ENCODE assay signal across 17 cellular contexts in genomic region chr1:221247050-221247449, GRCh38.
A peak's percentile ranks its signal among the peaks of the same experiment; 100 is the strongest.
DNase-seq lines count a peak whose midpoint lies in the region; ATAC-seq and TF ChIP-seq lines count a peak whose summit lies in the region.
"Had no signal": no experiment of that assay in that cellular context is flagged by ENCODE, and none has a peak within 500 bp of the region (broad histone marks: within the 10 kb centered on the region; RNA-seq: fewer than 3 reads in every experiment).

No MANE protein-coding gene starts in this region.

- no peaks in the 10 kb centered on the region for H3K4me1 Mint-ChIP-seq in chondrocyte (ENCODE audit: low read depth)
- no peaks in the 10 kb centered on the region for H3K4me1 Mint-ChIP-seq in stimulated activated memory B cell treated with anti-CD40 and anti-IgM and Interleukin-4, amounts not matched to agents 10 μg/mL and 1 μg/mL and 100 μg/mL, for 72 hours
- H3K4me1 Mint-ChIP-seq: CD4-positive, alpha-beta memory T cell; CD4-positive, CD25-positive, alpha-beta regulatory T cell; CD8-positive, alpha-beta memory T cell had no signal

- H3K4me3 ChIP-seq in LNCaP clone FGC (ENCODE audit: low read depth, low read length), result no peak overlapping the region
- H3K4me3 ChIP-seq in sigmoid colon, result no peak overlapping the region
- H3K4me3 ChIP-seq: BLaER1 had no signal

- no peaks in the 10 kb centered on the region for H3K36me3 Mint-ChIP-seq in chondrocyte (ENCODE audit: low read depth)
- H3K36me3 Mint-ChIP-seq in stimulated activated memory B cell treated with anti-CD40 and anti-IgM and Interleukin-4, amounts not matched to agents 10 μg/mL and 1 μg/mL and 100 μg/mL, for 72 hours, result no peaks in the 10 kb centered on the region
- H3K36me3 Mint-ChIP-seq: CD14-positive monocyte; CD4-positive, alpha-beta memory T cell; CD4-positive, CD25-positive, alpha-beta regulatory T cell; CD8-positive, alpha-beta memory T cell had no signal

- H3K27me3 ChIP-seq in sigmoid colon, result no peaks in the 10 kb centered on the region
- H3K27me3 ChIP-seq: BE2C, BLaER1 had no signal

- H3K27ac ChIP-seq in VCaP (peak overlapping the region; percentile 36; the same call in 1 of the 2 replicates), sigmoid colon (no peak overlapping the region)
- H3K27ac ChIP-seq: BLaER1 had no signal

- DNase-seq in LNCaP clone FGC (ENCODE audit: low read depth), result peak; percentile 78
- DNase-seq in chondrocyte (ENCODE audit: low spot score), result no peak
- DNase-seq in sigmoid colon, result no peak
- DNase-seq: 8988T; ACHN; BE2C; C1 segment of cervical spinal cord; CD4-positive, alpha-beta memory T cell; CD4-positive, CD25-positive, alpha-beta regulatory T cell; CD8-positive, alpha-beta memory T cell; COR-L47; DMS79 treated with DMSO at 0.1 percent for 48 hours; GF-D8 had no signal

- no peak for TF ChIP-seq EP300 in sigmoid colon (IDR thresholded peaks at IDR 0.05)

- H3K36me3 ChIP-seq in sigmoid colon, result no peaks in the 10 kb centered on the region
- H3K36me3 ChIP-seq: BE2C, BLaER1 had no signal

- ATAC-seq in stimulated activated memory B cell treated with anti-CD40 and anti-IgM and Interleukin-4, amounts not matched to agents 10 μg/mL and 1 μg/mL and 100 μg/mL, for 72 hours, result no peak

- no peaks in the 10 kb centered on the region for H3K9me3 Mint-ChIP-seq in chondrocyte (ENCODE audit: low read depth)
- H3K9me3 Mint-ChIP-seq in stimulated activated memory B cell treated with anti-CD40 and anti-IgM and Interleukin-4, amounts not matched to agents 10 μg/mL and 1 μg/mL and 100 μg/mL, for 72 hours, result no peaks in the 10 kb centered on the region
- H3K9me3 Mint-ChIP-seq: CD8-positive, alpha-beta memory T cell had no signal

- TF ChIP-seq CTCF in LNCaP clone FGC (IDR thresholded peaks at IDR 0.05; ENCODE audit: control insufficient read depth, extremely low read depth, insufficient read depth) (no peak), VCaP (conservative IDR thresholded peaks at IDR 0.05) (no peak), chondrocyte (IDR thresholded peaks at IDR 0.05) (no peak), sigmoid colon (IDR thresholded peaks at IDR 0.05) (no peak)

- no peak overlapping the region for H3K27ac Mint-ChIP-seq in chondrocyte (ENCODE audit: unreplicated experiment)
- H3K27ac Mint-ChIP-seq in stimulated activated memory B cell treated with anti-CD40 and anti-IgM and Interleukin-4, amounts not matched to agents 10 μg/mL and 1 μg/mL and 100 μg/mL, for 72 hours, result no peak overlapping the region
- H3K27ac Mint-ChIP-seq: CD14-positive monocyte; CD4-positive, alpha-beta memory T cell; CD4-positive, CD25-positive, alpha-beta regulatory T cell; CD8-positive, alpha-beta memory T cell had no signal

- H3K4me3 Mint-ChIP-seq in chondrocyte (ENCODE audit: unreplicated experiment), result no peak overlapping the region
- no peak overlapping the region for H3K4me3 Mint-ChIP-seq in stimulated activated memory B cell treated with anti-CD40 and anti-IgM and Interleukin-4, amounts not matched to agents 10 μg/mL and 1 μg/mL and 100 μg/mL, for 72 hours
- H3K4me3 Mint-ChIP-seq: CD14-positive monocyte; CD4-positive, alpha-beta memory T cell; CD4-positive, CD25-positive, alpha-beta regulatory T cell; CD8-positive, alpha-beta memory T cell had no signal

- peaks cover 0 to 4% (median 2%) of the 10 kb centered on the region in 4 donors for H3K4me1 ChIP-seq in sigmoid colon
- H3K4me1 ChIP-seq: BE2C, BLaER1 had no signal

- no peaks in the 10 kb centered on the region for H3K9me3 ChIP-seq in sigmoid colon
- H3K9me3 ChIP-seq: BE2C, BLaER1 had no signal

- no peak for TF ChIP-seq POLR2A in sigmoid colon (IDR thresholded peaks at IDR 0.05)

- intact Hi-C loops in sigmoid colon (cut with DNase I), result no loop called here

- no peaks in the 10 kb centered on the region for H3K27me3 Mint-ChIP-seq in chondrocyte (ENCODE audit: low read depth)
- H3K27me3 Mint-ChIP-seq in stimulated activated memory B cell treated with anti-CD40 and anti-IgM and Interleukin-4, amounts not matched to agents 10 μg/mL and 1 μg/mL and 100 μg/mL, for 72 hours, result peaks cover 18% of the 10 kb centered on the region
- H3K27me3 Mint-ChIP-seq: CD4-positive, CD25-positive, alpha-beta regulatory T cell had no signal
